ENCODE assay signal across 15 cellular contexts in the genomic region with DNA sequence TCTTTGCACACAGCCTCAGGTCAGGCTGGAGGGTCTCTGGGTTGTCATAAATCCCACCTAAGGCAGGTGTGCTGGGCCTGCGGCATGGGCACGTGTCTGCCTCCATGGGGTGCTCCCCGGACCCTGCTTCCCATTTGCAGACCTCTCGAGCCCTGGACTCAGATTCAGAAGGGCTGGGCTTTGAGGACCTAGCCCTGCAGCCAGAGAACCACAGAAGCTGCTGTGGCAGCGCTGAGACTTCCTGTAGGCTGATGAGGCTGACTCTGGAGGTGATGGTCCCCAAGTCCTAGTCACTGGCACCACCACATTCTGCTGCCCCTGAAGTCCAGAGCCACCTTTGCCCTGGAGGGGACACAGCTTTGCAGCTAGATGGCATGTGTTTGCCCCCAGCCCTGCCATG.
DNase-seq lines count a peak whose midpoint lies in the region; ATAC-seq and TF ChIP-seq lines count a peak whose summit lies in the region.
"Had no signal": no experiment of that assay in that cellular context is flagged by ENCODE, and none has a peak within 500 bp of the region (broad histone marks: within the 10 kb centered on the region; RNA-seq: fewer than 3 reads in every experiment).

No MANE protein-coding gene starts in this region.

- intact Hi-C loops in upper lobe of right lung (cut with DNase I) (no loop called here), psoas muscle (cut with DNase I) (loop anchor here (2.0 to 5.0 kb wide), 3 partner anchors 80 to 300 kb away; no protein-coding TSS in a partner anchor)

- H3K27me3 ChIP-seq in upper lobe of right lung (no peaks in the 10 kb centered on the region), psoas muscle (ENCODE audit: insufficient read depth in 3 of 3, low read length in 2 of 3) (no peaks in the 10 kb centered on the region)

- no peak for DNase-seq in activated naive CD8-positive, alpha-beta T cell treated with anti-CD3 and anti-CD28 coated beads, Interleukin-2, amount 10 ng/mL, durations not matched to agents 7 days and 5 days
- DNase-seq in activated naive CD8-positive, alpha-beta T cell treated with anti-CD3 and anti-CD28 coated beads for 36 hours: no peak
- DNase-seq in caudate nucleus (lab: John Stamatoyannopoulos, UW) (no peak), mesenteric fat pad (ENCODE audit: low spot score) (peak; percentile 68), upper lobe of right lung (no peak), psoas muscle (no peak), SHP77 treated with DMSO at 0.1 percent for 48 hours (lab: John Stamatoyannopoulos, UW) (no peak)
- DNase-seq: activated CD4-positive, alpha-beta memory T cell treated with anti-CD3 and anti-CD28 coated beads, Interleukin-2, amount 10 ng/mL, durations not matched to agents 7 days and 5 days; activated T-cell treated with anti-CD3 and anti-CD28 coated beads, Interleukin-2, amount 50 U/mL, for 72 hours; KG1; left colon; NCI-H2107; SIG-M5; stimulated activated CD4-positive, alpha-beta T cell treated with anti-CD3 and anti-CD28 coated beads, Interleukin-4, amount 100 ng/mL, for 1 hour had no signal

- peaks cover 11% of the 10 kb centered on the region for H3K4me1 Mint-ChIP-seq in activated naive CD8-positive, alpha-beta T cell treated with anti-CD3 and anti-CD28 coated beads, Interleukin-2, amount 10 ng/mL, durations not matched to agents 7 days and 5 days
- H3K4me1 Mint-ChIP-seq in activated naive CD8-positive, alpha-beta T cell treated with anti-CD3 and anti-CD28 coated beads for 36 hours: peaks cover 23% of the 10 kb centered on the region

- H3K4me3 Mint-ChIP-seq in activated naive CD8-positive, alpha-beta T cell treated with anti-CD3 and anti-CD28 coated beads, Interleukin-2, amount 10 ng/mL, durations not matched to agents 7 days and 5 days: no peak overlapping the region
- no peak overlapping the region for H3K4me3 Mint-ChIP-seq in activated naive CD8-positive, alpha-beta T cell treated with anti-CD3 and anti-CD28 coated beads for 36 hours
- H3K4me3 Mint-ChIP-seq: activated CD4-positive, alpha-beta memory T cell treated with anti-CD3 and anti-CD28 coated beads, Interleukin-2, amount 10 ng/mL, durations not matched to agents 7 days and 5 days; activated T-cell treated with anti-CD3 and anti-CD28 coated beads, Interleukin-2, amount 50 U/mL, for 72 hours had no signal

- H3K27ac ChIP-seq in caudate nucleus (ENCODE audit: low read depth, low read length): peak overlapping the region; percentile 2
- H3K27ac ChIP-seq in upper lobe of right lung: peak overlapping the region; percentile 11
- H3K27ac ChIP-seq in psoas muscle: no peak overlapping the region

- no peaks in the 10 kb centered on the region for H3K36me3 ChIP-seq in upper lobe of right lung
- H3K36me3 ChIP-seq in psoas muscle (ENCODE audit: insufficient read depth in 1 of 2, low read depth in 1 of 2): no peaks in the 10 kb centered on the region

- 82 to 91% (median 88%) methylated on average over 5 of the region's 5 CpGs for WGBS in psoas muscle, 3 donors

- TF ChIP-seq CTCF in upper lobe of right lung (IDR thresholded peaks at IDR 0.05): no peak
- no peak for TF ChIP-seq CTCF in psoas muscle (IDR thresholded peaks at IDR 0.05)

- POLR2A ChIA-PET in activated naive CD8-positive, alpha-beta T cell treated with anti-CD3 and anti-CD28 coated beads, Interleukin-2, amount 10 ng/mL, durations not matched to agents 7 days and 5 days (lab: Charles Lee): no interaction called here

- no peaks in the 10 kb centered on the region for H3K27me3 Mint-ChIP-seq in activated naive CD8-positive, alpha-beta T cell treated with anti-CD3 and anti-CD28 coated beads, Interleukin-2, amount 10 ng/mL, durations not matched to agents 7 days and 5 days
- no peaks in the 10 kb centered on the region for H3K27me3 Mint-ChIP-seq in activated naive CD8-positive, alpha-beta T cell treated with anti-CD3 and anti-CD28 coated beads for 36 hours
- H3K27me3 Mint-ChIP-seq: activated CD4-positive, alpha-beta memory T cell treated with anti-CD3 and anti-CD28 coated beads, Interleukin-2, amount 10 ng/mL, durations not matched to agents 7 days and 5 days had no signal

- no peaks in the 10 kb centered on the region for H3K36me3 Mint-ChIP-seq in activated naive CD8-positive, alpha-beta T cell treated with anti-CD3 and anti-CD28 coated beads, Interleukin-2, amount 10 ng/mL, durations not matched to agents 7 days and 5 days
- no peaks in the 10 kb centered on the region for H3K36me3 Mint-ChIP-seq in activated naive CD8-positive, alpha-beta T cell treated with anti-CD3 and anti-CD28 coated beads for 36 hours

- H3K9me3 ChIP-seq in upper lobe of right lung (no peaks in the 10 kb centered on the region), psoas muscle (no peaks in the 10 kb centered on the region)

- no peak overlapping the region for H3K4me3 ChIP-seq in upper lobe of right lung
- H3K4me3 ChIP-seq in psoas muscle: no peak overlapping the region

- ATAC-seq in activated naive CD8-positive, alpha-beta T cell treated with anti-CD3 and anti-CD28 coated beads, Interleukin-2, amount 10 ng/mL, durations not matched to agents 7 days and 5 days (ENCODE audit: low read depth): peak; percentile 66
- no peak for ATAC-seq in upper lobe of right lung
- ATAC-seq in GM21515 (IDR thresholded peaks at IDR 0.05; ENCODE audit: unreplicated experiment): no peak
- no peak for ATAC-seq in psoas muscle
- ATAC-seq: activated T-cell treated with anti-CD3 and anti-CD28 coated beads, Interleukin-2, amount 50 U/mL, for 72 hours; left colon had no signal

- H3K27ac Mint-ChIP-seq in activated naive CD8-positive, alpha-beta T cell treated with anti-CD3 and anti-CD28 coated beads, Interleukin-2, amount 10 ng/mL, durations not matched to agents 7 days and 5 days: peak overlapping the region; percentile 58
- no peak overlapping the region for H3K27ac Mint-ChIP-seq in activated naive CD8-positive, alpha-beta T cell treated with anti-CD3 and anti-CD28 coated beads for 36 hours
- H3K27ac Mint-ChIP-seq: activated CD4-positive, alpha-beta memory T cell treated with anti-CD3 and anti-CD28 coated beads, Interleukin-2, amount 10 ng/mL, durations not matched to agents 7 days and 5 days; activated T-cell treated with anti-CD3 and anti-CD28 coated beads, Interleukin-2, amount 50 U/mL, for 72 hours had no signal

- peaks cover 18% of the 10 kb centered on the region for H3K4me1 ChIP-seq in upper lobe of right lung
- H3K4me1 ChIP-seq in psoas muscle: peaks cover 16% of the 10 kb centered on the region

- no peaks in the 10 kb centered on the region for H3K9me3 Mint-ChIP-seq in activated naive CD8-positive, alpha-beta T cell treated with anti-CD3 and anti-CD28 coated beads, Interleukin-2, amount 10 ng/mL, durations not matched to agents 7 days and 5 days
- H3K9me3 Mint-ChIP-seq in activated naive CD8-positive, alpha-beta T cell treated with anti-CD3 and anti-CD28 coated beads for 36 hours: no peaks in the 10 kb centered on the region
- H3K9me3 Mint-ChIP-seq: activated CD4-positive, alpha-beta memory T cell treated with anti-CD3 and anti-CD28 coated beads, Interleukin-2, amount 10 ng/mL, durations not matched to agents 7 days and 5 days; activated T-cell treated with anti-CD3 and anti-CD28 coated beads, Interleukin-2, amount 50 U/mL, for 72 hours had no signal
